In genomic region chr13:21071015-21071414, GRCh38 we compare ENCODE assay signal across 18 cellular contexts. TPM values are rescaled to one million over a fixed set of nuclear protein-coding genes. Genes with fewer than 3 reads are reported as not detected.
DNase-seq lines count a peak whose midpoint lies in the region; ATAC-seq and TF ChIP-seq lines count a peak whose summit lies in the region.
"Had no signal": no experiment of that assay in that cellular context is flagged by ENCODE, and none has a peak within 500 bp of the region (broad histone marks: within the 10 kb centered on the region; RNA-seq: fewer than 3 reads in every experiment).

No MANE protein-coding gene starts in this region.

- intact Hi-C loops in natural killer cell (cut with micrococcal nuclease) (no loop called here), vagina (cut with DNase I) (loop anchor here (5.0 to 10.0 kb wide), 2 partner anchors 59 to 126 kb away; no protein-coding TSS in a partner anchor)

- no peaks in the 10 kb centered on the region for H4K20me1 ChIP-seq in Karpas-422 (ENCODE audit: insufficient read depth, low read depth, low read length)

- no peak for ATAC-seq in natural killer cell treated with Interleukin-12 subunit alpha and Interleukin-12 subunit beta and Interleukin-15 and Interleukin-18, amount 100 ng/mL, for 72 hours
- ATAC-seq in natural killer cell, result no peak

- H3K36me3 Mint-ChIP-seq in natural killer cell treated with Interleukin-12 subunit alpha and Interleukin-12 subunit beta and Interleukin-15 and Interleukin-18, amount 100 ng/mL, for 72 hours, result no peaks in the 10 kb centered on the region
- H3K36me3 Mint-ChIP-seq in natural killer cell, result no peaks in the 10 kb centered on the region
- H3K36me3 Mint-ChIP-seq in nephron progenitor cell (ENCODE audit: low read depth), result no peaks in the 10 kb centered on the region

- no peak overlapping the region for H3K4me3 ChIP-seq in SJSA1
- H3K4me3 ChIP-seq in fibroblast of the aortic adventitia (ENCODE audit: low read depth, low read length), result no peak overlapping the region
- no peak overlapping the region for H3K4me3 ChIP-seq in vagina
- H3K4me3 ChIP-seq in Karpas-422 (ENCODE audit: low read length), result no peak overlapping the region
- H3K4me3 ChIP-seq: esophagus squamous epithelium, left ventricle myocardium inferior, SJCRH30 had no signal

- no peak for TF ChIP-seq CTCF in natural killer cell (IDR thresholded peaks at IDR 0.05)
- TF ChIP-seq CTCF in fibroblast of the aortic adventitia (IDR thresholded peaks at IDR 0.05; ENCODE audit: insufficient read depth, low read length), result no peak
- no peak for TF ChIP-seq CTCF in vagina (IDR thresholded peaks at IDR 0.05)
- TF ChIP-seq CTCF in nephron progenitor cell (IDR thresholded peaks at IDR 0.05), result no peak

- H3K27ac Mint-ChIP-seq in natural killer cell treated with Interleukin-12 subunit alpha and Interleukin-12 subunit beta and Interleukin-15 and Interleukin-18, amount 100 ng/mL, for 72 hours, result peak overlapping the region; percentile 7 to 38
- H3K27ac Mint-ChIP-seq in natural killer cell (peak overlapping the region in 1 of 2 donors; percentile 1), nephron progenitor cell (no peak overlapping the region)

- H3K27ac ChIP-seq in SJSA1, result 0 out of 2 replicates have a peak overlapping the region, but pooled peaks have one; percentile 21
- peak overlapping the region; percentile 52 for H3K27ac ChIP-seq in vagina
- H3K27ac ChIP-seq in Karpas-422 (ENCODE audit: low read length), result no peak overlapping the region
- H3K27ac ChIP-seq: KMS-11, left ventricle myocardium inferior, SJCRH30 had no signal

- no peaks in the 10 kb centered on the region for H3K9me3 ChIP-seq in SJSA1 (replicated peaks)
- H3K9me3 ChIP-seq in vagina, result no peaks in the 10 kb centered on the region
- H3K9me3 ChIP-seq in Karpas-422 (ENCODE audit: low read length), result no peaks in the 10 kb centered on the region
- H3K9me3 ChIP-seq: esophagus squamous epithelium, left ventricle myocardium inferior, SJCRH30 had no signal

- no peak overlapping the region for H3K4me2 ChIP-seq in Karpas-422 (ENCODE audit: low read depth, low read length, poor library complexity, severe bottlenecking)
- H3K4me2 ChIP-seq: KMS-11 had no signal

- no peaks in the 10 kb centered on the region for H3K79me2 ChIP-seq in Karpas-422 (ENCODE audit: low read length)

- H3K27me3 Mint-ChIP-seq in natural killer cell treated with Interleukin-12 subunit alpha and Interleukin-12 subunit beta and Interleukin-15 and Interleukin-18, amount 100 ng/mL, for 72 hours, result no peaks in the 10 kb centered on the region
- H3K27me3 Mint-ChIP-seq in natural killer cell (ENCODE audit: low read depth in 2 of 2) (no peaks in the 10 kb centered on the region), nephron progenitor cell (ENCODE audit: low read depth, poor library complexity) (peaks cover 9% of the 10 kb centered on the region)

- H3K27me3 ChIP-seq in SJSA1 (replicated peaks) (no peaks in the 10 kb centered on the region), vagina (no peaks in the 10 kb centered on the region), Karpas-422 (ENCODE audit: low read length) (no peaks in the 10 kb centered on the region)
- H3K27me3 ChIP-seq: esophagus squamous epithelium had no signal

- DNase-seq in natural killer cell treated with Interleukin-12 subunit alpha and Interleukin-12 subunit beta and Interleukin-15 and Interleukin-18, amount 100 ng/mL, for 72 hours (ENCODE audit: low spot score), result no peak
- DNase-seq in natural killer cell (no peak), SJSA1 (ENCODE audit: low read depth in 1 of 2, low spot score in 2 of 2) (peak in 1 of 2 experiments; percentile 18), fibroblast of the aortic adventitia (ENCODE audit: low read depth) (peak; percentile 53), vagina (ENCODE audit: extremely low spot score in 2 of 2) (no peak), nephron progenitor cell (no peak), DMS153 treated with DMSO at 0.1 percent for 48 hours (lab: John Stamatoyannopoulos, UW; ENCODE audit: unreplicated experiment) (no peak), Karpas-422 (no peak)
- DNase-seq: caudate nucleus, esophagus squamous epithelium, left ventricle myocardium inferior, NCI-H1092 treated with DMSO at 0.1 percent for 48 hours, NCI-H526 treated with DMSO at 0.1 percent for 48 hours, nucleus accumbens, OCI-M1, SJCRH30, T1000 had no signal

- H2AFZ ChIP-seq in Karpas-422 (ENCODE audit: low read length), result no peak overlapping the region

- no peaks in the 10 kb centered on the region for H3K9me2 ChIP-seq in Karpas-422 (replicated peaks; ENCODE audit: insufficient read depth, low read length)

- peaks cover 32 to 40% of the 10 kb centered on the region in 2 donors for H3K4me1 Mint-ChIP-seq in natural killer cell treated with Interleukin-12 subunit alpha and Interleukin-12 subunit beta and Interleukin-15 and Interleukin-18, amount 100 ng/mL, for 72 hours (ENCODE audit: low read depth in 2 of 2)
- H3K4me1 Mint-ChIP-seq in natural killer cell, result peaks cover 17 to 18% of the 10 kb centered on the region in 2 donors
- H3K4me1 Mint-ChIP-seq in nephron progenitor cell, result peaks cover 14% of the 10 kb centered on the region

- no peak overlapping the region for H3K9ac ChIP-seq in Karpas-422 (ENCODE audit: low read length)
- H3K9ac ChIP-seq: KMS-11 had no signal

- H3K36me3 ChIP-seq in SJSA1 (no peaks in the 10 kb centered on the region), vagina (no peaks in the 10 kb centered on the region), Karpas-422 (ENCODE audit: insufficient read depth, low read length) (no peaks in the 10 kb centered on the region)
- H3K36me3 ChIP-seq: esophagus squamous epithelium, left ventricle myocardium inferior, SJCRH30 had no signal

- peak overlapping the region; percentile 18 for H3K4me3 Mint-ChIP-seq in natural killer cell treated with Interleukin-12 subunit alpha and Interleukin-12 subunit beta and Interleukin-15 and Interleukin-18, amount 100 ng/mL, for 72 hours
- H3K4me3 Mint-ChIP-seq in natural killer cell (no peak overlapping the region), nephron progenitor cell (no peak overlapping the region)

- no peak for TF ChIP-seq POLR2A in vagina (IDR thresholded peaks at IDR 0.05)

- no peaks in the 10 kb centered on the region for H3K9me3 Mint-ChIP-seq in natural killer cell treated with Interleukin-12 subunit alpha and Interleukin-12 subunit beta and Interleukin-15 and Interleukin-18, amount 100 ng/mL, for 72 hours
- no peaks in the 10 kb centered on the region for H3K9me3 Mint-ChIP-seq in natural killer cell
- H3K9me3 Mint-ChIP-seq in nephron progenitor cell, result no peaks in the 10 kb centered on the region

- H3K4me1 ChIP-seq in SJSA1 (replicated peaks), result peaks cover 16% of the 10 kb centered on the region
- H3K4me1 ChIP-seq in vagina, result peaks cover 32% of the 10 kb centered on the region
- H3K4me1 ChIP-seq in Karpas-422 (ENCODE audit: low read length), result no peaks in the 10 kb centered on the region
- H3K4me1 ChIP-seq: SJCRH30 had no signal

RNA-seq across cellular contexts. Expression of gene LATS2, which starts 9.6 kb away (rescaled TPM):
- total RNA-seq in natural killer cell treated with Interleukin-12 subunit alpha and Interleukin-12 subunit beta and Interleukin-15 and Interleukin-18, amount 100 ng/mL, for 72 hours, result 10 to 100 TPM; 15.8 to 29.8 TPM
- total RNA-seq in natural killer cell (10 to 100 TPM; 28.8 to 34.8 (median 29.0) TPM), fibroblast of the aortic adventitia (ENCODE audit: low replicate concordance) (19.3 and 24.5 TPM in 2 replicates), vagina (25.8 TPM)
- total RNA-seq in SJSA1 (2014; rRNA removed; shearing (Covaris generic)), result 9.9 and 14.4 TPM in 2 replicates
- not detected in 2 replicates for total RNA-seq in Karpas-422 (2014; rRNA removed; shearing (Covaris generic); ENCODE audit: low replicate concordance)

Comparison
In these comparisons a context has a peak if more than half of its experiments do, and no peak if none do; other contexts are left out.
1. RNA of gene LATS2, which starts 9.6 kb away (total RNA-seq): 15.8 to 29.8 TPM in natural killer cell treated with Interleukin-12 subunit alpha and Interleukin-12 subunit beta and Interleukin-15 and Interleukin-18, amount 100 ng/mL, for 72 hours, 28.8 to 34.8 TPM in natural killer cell, 25.8 TPM in vagina (single experiment), 19.3 to 24.5 TPM in fibroblast of the aortic adventitia and 9.9 to 14.4 TPM in SJSA1; not detected in Karpas-422; every median in the first group is over 10 times any median in the second.